Comparison of ENCODE assay signal across 22 cellular contexts in the genomic region with DNA sequence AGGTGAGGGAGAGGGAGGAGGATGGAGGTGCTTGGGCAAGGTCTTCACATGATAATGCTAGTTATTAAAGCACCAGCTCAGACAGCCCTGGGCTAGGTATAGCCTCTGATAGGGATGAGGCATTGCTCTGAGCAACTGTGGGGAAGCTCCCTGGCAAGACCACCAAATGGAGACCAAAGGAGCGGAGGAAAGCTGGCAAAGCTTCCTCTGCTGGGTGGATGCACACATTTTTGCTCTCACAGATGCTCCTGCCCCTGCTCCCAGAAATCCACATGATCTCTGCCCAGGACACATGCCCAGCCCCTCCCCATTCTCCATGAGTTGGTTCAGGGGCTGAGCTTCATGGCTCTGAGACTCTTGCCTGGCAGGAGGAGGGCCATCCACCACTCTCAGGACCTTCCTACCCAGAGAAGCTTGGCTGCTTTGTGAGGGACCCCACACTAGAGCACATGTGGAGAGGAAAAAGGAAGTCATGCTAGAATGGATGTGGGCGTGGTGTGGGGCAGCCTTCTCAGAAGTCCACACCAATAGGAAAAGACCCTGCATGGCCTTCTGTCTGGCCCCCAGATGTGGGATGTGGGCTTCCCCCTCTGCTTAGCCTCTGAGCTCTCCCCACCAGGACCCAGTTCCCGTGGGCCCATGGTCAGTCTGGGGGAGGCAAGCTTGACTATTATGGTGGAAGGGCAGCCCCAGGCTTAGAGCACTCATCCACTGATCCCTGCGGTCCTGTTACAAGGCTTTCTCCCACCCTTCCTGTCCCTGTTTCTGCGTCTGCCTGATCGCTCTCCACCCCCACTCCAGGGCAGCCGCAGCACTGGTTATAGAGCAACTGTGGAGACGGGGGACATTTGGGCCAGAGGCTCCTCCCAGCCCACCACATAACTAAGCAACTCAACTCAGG. TPM values are rescaled to one million over a fixed set of nuclear protein-coding genes. Genes with fewer than 3 reads are reported as not detected.
"Had no signal": no experiment of that assay in that cellular context is flagged by ENCODE, and none has a peak within 500 bp of the region (broad histone marks: within the 10 kb centered on the region; RNA-seq: fewer than 3 reads in every experiment).

No MANE protein-coding gene starts in this region.

- H3K27ac Mint-ChIP-seq: activated CD4-positive, alpha-beta T cell treated with anti-CD3 and anti-CD28 coated beads, Interleukin-2, amount 10 ng/mL, durations not matched to agents 7 days and 5 days; activated naive CD8-positive, alpha-beta T cell treated with anti-CD3 and anti-CD28 coated beads, Interleukin-2, amount 10 ng/mL, durations not matched to agents 7 days and 5 days; memory B cell; progenitor cell of endocrine pancreas; T-cell; T-helper 2 cell treated with Interferon-gamma antibody and Interleukin-4, amounts not matched to agents 5 μg/mL and 100 μg/mL, for 36 hours had no signal

- H3K36me3 Mint-ChIP-seq: activated naive CD8-positive, alpha-beta T cell treated with anti-CD3 and anti-CD28 coated beads, Interleukin-2, amount 10 ng/mL, durations not matched to agents 7 days and 5 days; memory B cell; naive B cell; T-cell had no signal

- ATAC-seq: activated CD4-positive, CD25-positive, alpha-beta regulatory T cell treated with anti-CD3 and anti-CD28 coated beads, Interleukin-2, amount 50 U/mL, for 24 hours; esophagus mucosa; mucosa of descending colon; T-cell had no signal

- H3K36me3 ChIP-seq: spleen, thoracic aorta had no signal

- H3K9me3 ChIP-seq: mucosa of descending colon, spleen, thoracic aorta had no signal

- H3K4me1 Mint-ChIP-seq: activated CD4-positive, alpha-beta T cell treated with anti-CD3 and anti-CD28 coated beads, Interleukin-2, amount 10 ng/mL, durations not matched to agents 7 days and 5 days; activated naive CD8-positive, alpha-beta T cell treated with anti-CD3 and anti-CD28 coated beads, Interleukin-2, amount 10 ng/mL, durations not matched to agents 7 days and 5 days; memory B cell; naive B cell; T-cell had no signal

- H3K9me3 Mint-ChIP-seq: activated CD4-positive, alpha-beta T cell treated with anti-CD3 and anti-CD28 coated beads, Interleukin-2, amount 10 ng/mL, durations not matched to agents 7 days and 5 days; activated naive CD8-positive, alpha-beta T cell treated with anti-CD3 and anti-CD28 coated beads, Interleukin-2, amount 10 ng/mL, durations not matched to agents 7 days and 5 days; memory B cell; T-cell; T-helper 2 cell treated with Interferon-gamma antibody and Interleukin-4, amounts not matched to agents 5 μg/mL and 100 μg/mL, for 36 hours had no signal

- DNase-seq: activated CD4-positive, alpha-beta T cell treated with anti-CD3 and anti-CD28 coated beads, Interleukin-2, amount 10 ng/mL, durations not matched to agents 7 days and 5 days; activated CD8-positive, alpha-beta memory T cell treated with anti-CD3 and anti-CD28 coated beads, Interleukin-2, amount 50 U/mL, for 4 hours; activated naive CD4-positive, alpha-beta T cell treated with Interleukin-2 at 50 U/mL for 16 hours; activated naive CD8-positive, alpha-beta T cell treated with anti-CD3 and anti-CD28 coated beads, Interleukin-2, amount 10 ng/mL, durations not matched to agents 7 days and 5 days; activated T-cell treated with anti-CD3 and anti-CD28 coated beads, Interleukin-2, amount 50 U/mL, for 48 hours; amniotic stem cell; dermis blood vessel endothelial cell; effector CD8-positive, alpha-beta T cell; hippocampal formation; mucosa of descending colon; naive B cell; spleen; stimulated activated CD4-positive, alpha-beta T cell treated with anti-CD3 and anti-CD28 coated beads, Interleukin-4, amount 100 ng/mL, for 24 hours; stimulated activated naive CD4-positive, alpha-beta T cell treated with Interleukin-2 at 50 U/mL for 16 hours; T-cell had no signal

- H3K4me3 ChIP-seq: mucosa of descending colon, spleen, thoracic aorta had no signal

- H3K4me1 ChIP-seq: spleen had no signal

- H3K27ac ChIP-seq: spleen, thoracic aorta, VCaP had no signal

- H3K4me3 Mint-ChIP-seq: activated CD4-positive, alpha-beta T cell treated with anti-CD3 and anti-CD28 coated beads, Interleukin-2, amount 10 ng/mL, durations not matched to agents 7 days and 5 days; activated naive CD8-positive, alpha-beta T cell treated with anti-CD3 and anti-CD28 coated beads, Interleukin-2, amount 10 ng/mL, durations not matched to agents 7 days and 5 days; memory B cell; naive B cell; T-cell; T-helper 2 cell treated with Interferon-gamma antibody and Interleukin-4, amounts not matched to agents 5 μg/mL and 100 μg/mL, for 36 hours had no signal

RNA-seq across cellular contexts. Expression of a gene that starts 10.5 kb away (rescaled TPM):
- total RNA-seq: activated CD4-positive, alpha-beta T cell treated with anti-CD3 and anti-CD28 coated beads, Interleukin-2, amount 10 ng/mL, durations not matched to agents 7 days and 5 days; activated naive CD8-positive, alpha-beta T cell treated with anti-CD3 and anti-CD28 coated beads, Interleukin-2, amount 10 ng/mL, durations not matched to agents 7 days and 5 days had no signal
